Comparison of ENCODE assay signal across 16 cellular contexts in the genomic region with DNA sequence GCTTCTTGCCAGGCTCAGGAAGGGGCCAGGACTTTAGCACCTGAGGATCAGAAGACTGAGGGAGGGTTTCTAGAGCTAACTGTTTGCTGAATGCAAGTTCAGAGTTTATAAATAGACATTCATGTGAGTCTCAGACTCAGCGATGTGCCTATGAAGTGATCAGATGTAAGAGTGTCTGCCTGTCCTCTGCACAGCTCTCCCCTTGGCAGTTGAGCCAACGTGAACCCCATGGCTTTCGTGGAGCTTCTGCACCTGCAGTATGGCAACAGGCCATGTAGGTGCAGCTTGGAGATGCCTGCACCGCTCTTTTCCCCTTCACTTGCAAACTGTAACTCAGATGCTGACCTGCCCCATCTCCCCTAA.
DNase-seq lines count a peak whose midpoint lies in the region; ATAC-seq and TF ChIP-seq lines count a peak whose summit lies in the region.
"Had no signal": no experiment of that assay in that cellular context is flagged by ENCODE, and none has a peak within 500 bp of the region (broad histone marks: within the 10 kb centered on the region; RNA-seq: fewer than 3 reads in every experiment).

No MANE protein-coding gene starts in this region.

- H3K4me1 ChIP-seq in gastroesophageal sphincter: no peaks in the 10 kb centered on the region

- H3K4me3 Mint-ChIP-seq in activated CD8-positive, alpha-beta memory T cell treated with anti-CD3 and anti-CD28 coated beads, Interleukin-2, amount 10 ng/mL, durations not matched to agents 7 days and 5 days: no peak overlapping the region
- no peak overlapping the region for H3K4me3 Mint-ChIP-seq in activated naive CD8-positive, alpha-beta T cell treated with anti-CD3 and anti-CD28 coated beads, Interleukin-2, amount 50 U/mL, for 24 hours
- H3K4me3 Mint-ChIP-seq: CD4-positive, CD25-positive, alpha-beta regulatory T cell had no signal

- no peaks in the 10 kb centered on the region for H3K9me3 ChIP-seq in gastroesophageal sphincter

- H3K4me3 ChIP-seq in coronary artery (no peak overlapping the region), gastroesophageal sphincter (no peak overlapping the region)

- TF ChIP-seq EP300 in gastroesophageal sphincter (IDR thresholded peaks at IDR 0.05): no peak

- no peak overlapping the region for H3K27ac ChIP-seq in coronary artery
- H3K27ac ChIP-seq in gastroesophageal sphincter: no peak overlapping the region

- H3K9me3 Mint-ChIP-seq in activated CD8-positive, alpha-beta memory T cell treated with anti-CD3 and anti-CD28 coated beads, Interleukin-2, amount 10 ng/mL, durations not matched to agents 7 days and 5 days (ENCODE audit: low read depth): no peaks in the 10 kb centered on the region
- no peaks in the 10 kb centered on the region for H3K9me3 Mint-ChIP-seq in activated naive CD8-positive, alpha-beta T cell treated with anti-CD3 and anti-CD28 coated beads, Interleukin-2, amount 50 U/mL, for 24 hours
- H3K9me3 Mint-ChIP-seq: CD4-positive, CD25-positive, alpha-beta regulatory T cell had no signal

- H3K36me3 Mint-ChIP-seq in activated CD8-positive, alpha-beta memory T cell treated with anti-CD3 and anti-CD28 coated beads, Interleukin-2, amount 10 ng/mL, durations not matched to agents 7 days and 5 days: no peaks in the 10 kb centered on the region
- no peaks in the 10 kb centered on the region for H3K36me3 Mint-ChIP-seq in activated naive CD8-positive, alpha-beta T cell treated with anti-CD3 and anti-CD28 coated beads, Interleukin-2, amount 50 U/mL, for 24 hours (ENCODE audit: low read depth)
- H3K36me3 Mint-ChIP-seq: CD4-positive, CD25-positive, alpha-beta regulatory T cell had no signal

- 68 to 100% methylated on average over 2 to 3 of the region's 4 CpGs for WGBS in gastroesophageal sphincter (ENCODE audit: low coverage in 1 of 2), 2 donors

- no peak for TF ChIP-seq POLR2A in gastroesophageal sphincter (IDR thresholded peaks at IDR 0.05)

- peaks cover 19% of the 10 kb centered on the region for H3K4me1 Mint-ChIP-seq in activated CD8-positive, alpha-beta memory T cell treated with anti-CD3 and anti-CD28 coated beads, Interleukin-2, amount 10 ng/mL, durations not matched to agents 7 days and 5 days
- H3K4me1 Mint-ChIP-seq in activated naive CD8-positive, alpha-beta T cell treated with anti-CD3 and anti-CD28 coated beads, Interleukin-2, amount 50 U/mL, for 24 hours: peaks cover 9% of the 10 kb centered on the region

- DNase-seq in activated CD8-positive, alpha-beta memory T cell treated with anti-CD3 and anti-CD28 coated beads, Interleukin-2, amount 10 ng/mL, durations not matched to agents 7 days and 5 days: peak; percentile 23
- DNase-seq in activated CD8-positive, alpha-beta memory T cell treated with anti-CD3 and anti-CD28 coated beads, Interleukin-2, amount 50 U/mL, for 4 hours: no peak
- DNase-seq in coronary artery (ENCODE audit: low spot score) (peak; percentile 21), mucosa of gallbladder (ENCODE audit: low spot score) (peak; percentile 2)
- DNase-seq in activated naive CD8-positive, alpha-beta T cell treated with anti-CD3 and anti-CD28 coated beads, Interleukin-2, amount 50 U/mL, for 24 hours: no peak
- no peak for DNase-seq in activated naive CD4-positive, alpha-beta T cell treated with Interleukin-2 at 50 U/mL for 16 hours
- DNase-seq: CD4-positive, CD25-positive, alpha-beta regulatory T cell; DMS53; HCEC 1CT; IMR-90; NCI-H1436; NCI-H2081; NCI-H226; NCI-H526; NK-92 treated with Interleukin-12 subunit alpha and Interleukin-12 subunit beta, amount 100 ng/mL, for 24 hours had no signal

- TF ChIP-seq CTCF in coronary artery (IDR thresholded peaks at IDR 0.05) (no peak), gastroesophageal sphincter (IDR thresholded peaks at IDR 0.05) (no peak)

- ATAC-seq in activated CD8-positive, alpha-beta memory T cell treated with anti-CD3 and anti-CD28 coated beads, Interleukin-2, amount 10 ng/mL, durations not matched to agents 7 days and 5 days: no peak
- no peak for ATAC-seq in gastroesophageal sphincter
- no peak for ATAC-seq in activated naive CD8-positive, alpha-beta T cell treated with anti-CD3 and anti-CD28 coated beads, Interleukin-2, amount 50 U/mL, for 24 hours

- H3K27ac Mint-ChIP-seq in activated CD8-positive, alpha-beta memory T cell treated with anti-CD3 and anti-CD28 coated beads, Interleukin-2, amount 10 ng/mL, durations not matched to agents 7 days and 5 days: no peak overlapping the region
- H3K27ac Mint-ChIP-seq in activated naive CD8-positive, alpha-beta T cell treated with anti-CD3 and anti-CD28 coated beads, Interleukin-2, amount 50 U/mL, for 24 hours: no peak overlapping the region

- no peaks in the 10 kb centered on the region for H3K27me3 ChIP-seq in gastroesophageal sphincter

- H3K36me3 ChIP-seq in gastroesophageal sphincter: no peaks in the 10 kb centered on the region

- peaks cover 3% of the 10 kb centered on the region for H3K27me3 Mint-ChIP-seq in activated CD8-positive, alpha-beta memory T cell treated with anti-CD3 and anti-CD28 coated beads, Interleukin-2, amount 10 ng/mL, durations not matched to agents 7 days and 5 days
- no peaks in the 10 kb centered on the region for H3K27me3 Mint-ChIP-seq in activated naive CD8-positive, alpha-beta T cell treated with anti-CD3 and anti-CD28 coated beads, Interleukin-2, amount 50 U/mL, for 24 hours
- H3K27me3 Mint-ChIP-seq: CD4-positive, CD25-positive, alpha-beta regulatory T cell had no signal

- CTCF ChIA-PET in activated CD8-positive, alpha-beta memory T cell treated with anti-CD3 and anti-CD28 coated beads, Interleukin-2, amount 10 ng/mL, durations not matched to agents 7 days and 5 days (lab: Charles Lee): no interaction called here

Comparison
In these comparisons a context has a peak if more than half of its experiments do, and no peak if none do; other contexts are left out.
1. DNase-seq: peak in activated CD8-positive, alpha-beta memory T cell treated with anti-CD3 and anti-CD28 coated beads, Interleukin-2, amount 10 ng/mL, durations not matched to agents 7 days and 5 days (single experiment), coronary artery (single experiment) and mucosa of gallbladder (single experiment); none in activated CD8-positive, alpha-beta memory T cell treated with anti-CD3 and anti-CD28 coated beads, Interleukin-2, amount 50 U/mL, for 4 hours (single experiment), activated naive CD8-positive, alpha-beta T cell treated with anti-CD3 and anti-CD28 coated beads, Interleukin-2, amount 50 U/mL, for 24 hours (single experiment) and activated naive CD4-positive, alpha-beta T cell treated with Interleukin-2 at 50 U/mL for 16 hours (single experiment).